ENCODE assay signal across 17 cellular contexts in the genomic region with DNA sequence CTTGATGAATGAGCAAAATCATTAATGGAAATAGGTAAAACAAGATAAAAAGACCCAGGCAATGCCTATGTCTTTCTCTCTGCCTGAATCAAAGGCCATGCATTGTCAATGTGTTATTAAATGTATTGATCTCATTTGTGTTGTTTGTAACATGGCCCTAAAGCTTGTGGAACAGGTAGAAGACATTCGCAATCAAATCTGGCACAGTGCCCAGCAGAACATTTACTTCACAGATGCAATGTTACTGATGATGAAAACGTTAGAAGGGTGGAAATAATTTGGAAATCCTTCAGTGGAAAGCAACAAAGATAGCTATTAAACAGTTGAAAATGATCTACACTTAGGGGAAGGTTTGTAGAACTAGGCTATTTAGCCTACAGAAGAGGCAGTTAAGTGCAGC.
DNase-seq lines count a peak whose midpoint lies in the region; ATAC-seq and TF ChIP-seq lines count a peak whose summit lies in the region.
"Had no signal": no experiment of that assay in that cellular context is flagged by ENCODE, and none has a peak within 500 bp of the region (broad histone marks: within the 10 kb centered on the region; RNA-seq: fewer than 3 reads in every experiment).

No MANE protein-coding gene starts in this region.

- no peak for TF ChIP-seq CTCF in MCF 10A (IDR thresholded peaks at IDR 0.05; ENCODE audit: unreplicated experiment)
- TF ChIP-seq CTCF in breast epithelium (IDR thresholded peaks at IDR 0.05) = no peak
- TF ChIP-seq CTCF in OCI-LY3 (IDR thresholded peaks at IDR 0.05; ENCODE audit: low read depth, low read length) = no peak
- TF ChIP-seq CTCF in heart right ventricle (IDR thresholded peaks at IDR 0.05) = no peak

- TF ChIP-seq POLR2A in breast epithelium (IDR thresholded peaks at IDR 0.05) = no peak

- no peaks in the 10 kb centered on the region for H3K36me3 ChIP-seq in breast epithelium
- no peaks in the 10 kb centered on the region for H3K36me3 ChIP-seq in OCI-LY3 (replicated peaks; ENCODE audit: low read depth, low read length)
- H3K36me3 ChIP-seq in heart right ventricle = no peaks in the 10 kb centered on the region
- H3K36me3 ChIP-seq: cardiac muscle cell, pancreas, SJSA1 had no signal

- DNase-seq in MCF 10A (ENCODE audit: unreplicated experiment) = peak; percentile 56
- no peak for DNase-seq in breast epithelium (ENCODE audit: low spot score in 2 of 2)
- DNase-seq in NCI-H146 treated with DMSO at 0.1 percent for 48 hours (lab: John Stamatoyannopoulos, UW; ENCODE audit: unreplicated experiment) = peak; percentile 2
- DNase-seq in pons (ENCODE audit: low spot score) = no peak
- no peak for DNase-seq in heart right ventricle
- DNase-seq in activated naive CD4-positive, alpha-beta T cell treated with anti-CD3 and anti-CD28 coated beads, Interleukin-2, amount 10 ng/mL, durations not matched to agents 7 days and 5 days = no peak
- DNase-seq: activated naive CD8-positive, alpha-beta T cell treated with anti-CD3 and anti-CD28 coated beads, Interleukin-2, amount 50 U/mL, for 24 hours; CD8-positive, alpha-beta memory T cell; left ventricle myocardium superior; pancreas had no signal

- no peaks in the 10 kb centered on the region for H4K20me1 ChIP-seq in OCI-LY3 (ENCODE audit: insufficient read depth, low read length)

- intact Hi-C loops in MCF 10A (cut with micrococcal nuclease) = no loop called here
- intact Hi-C loops in breast epithelium (cut with DNase I; ENCODE audit: low total_unique reads) = no loop called here
- intact Hi-C loops in heart right ventricle (cut with DNase I) = no loop called here

- H3K4me2 ChIP-seq in OCI-LY3 (ENCODE audit: low read length) = peak overlapping the region; percentile 61

- no peaks in the 10 kb centered on the region for H3K36me3 Mint-ChIP-seq in MCF 10A (ENCODE audit: insufficient read depth, unreplicated experiment)
- H3K36me3 Mint-ChIP-seq in activated naive CD4-positive, alpha-beta T cell treated with anti-CD3 and anti-CD28 coated beads, Interleukin-2, amount 10 ng/mL, durations not matched to agents 7 days and 5 days = no peaks in the 10 kb centered on the region
- H3K36me3 Mint-ChIP-seq: CD8-positive, alpha-beta memory T cell had no signal

- no TSS peak for BruUV-seq in MCF 10A (replicated peaks; lab: Mats Ljungman, UMichigan)

- peak overlapping the region; percentile 48; the same call in 1 of the 2 replicates for H3K9ac ChIP-seq in OCI-LY3 (ENCODE audit: low read length)

- no peak overlapping the region for H3K27ac Mint-ChIP-seq in MCF 10A (ENCODE audit: low read depth, unreplicated experiment)
- H3K27ac Mint-ChIP-seq in activated naive CD4-positive, alpha-beta T cell treated with anti-CD3 and anti-CD28 coated beads, Interleukin-2, amount 10 ng/mL, durations not matched to agents 7 days and 5 days = no peak overlapping the region
- H3K27ac Mint-ChIP-seq: activated naive CD8-positive, alpha-beta T cell treated with anti-CD3 and anti-CD28 coated beads, Interleukin-2, amount 50 U/mL, for 24 hours; CD8-positive, alpha-beta memory T cell; T-helper 2 cell treated with Interferon-gamma antibody and Interleukin-4, amounts not matched to agents 5 μg/mL and 100 μg/mL, for 36 hours had no signal

- no peaks in the 10 kb centered on the region for H3K4me1 Mint-ChIP-seq in MCF 10A (ENCODE audit: insufficient read depth, unreplicated experiment)
- no peaks in the 10 kb centered on the region for H3K4me1 Mint-ChIP-seq in activated naive CD4-positive, alpha-beta T cell treated with anti-CD3 and anti-CD28 coated beads, Interleukin-2, amount 10 ng/mL, durations not matched to agents 7 days and 5 days
- H3K4me1 Mint-ChIP-seq: activated naive CD8-positive, alpha-beta T cell treated with anti-CD3 and anti-CD28 coated beads, Interleukin-2, amount 50 U/mL, for 24 hours; CD8-positive, alpha-beta memory T cell had no signal

- no peaks in the 10 kb centered on the region for H3K79me2 ChIP-seq in OCI-LY3 (ENCODE audit: low read length)

- no peaks in the 10 kb centered on the region for H3K9me3 Mint-ChIP-seq in MCF 10A (ENCODE audit: unreplicated experiment)
- H3K9me3 Mint-ChIP-seq in activated naive CD4-positive, alpha-beta T cell treated with anti-CD3 and anti-CD28 coated beads, Interleukin-2, amount 10 ng/mL, durations not matched to agents 7 days and 5 days = no peaks in the 10 kb centered on the region
- H3K9me3 Mint-ChIP-seq: activated naive CD8-positive, alpha-beta T cell treated with anti-CD3 and anti-CD28 coated beads, Interleukin-2, amount 50 U/mL, for 24 hours; CD8-positive, alpha-beta memory T cell; T-helper 2 cell treated with Interferon-gamma antibody and Interleukin-4, amounts not matched to agents 5 μg/mL and 100 μg/mL, for 36 hours had no signal

- H3K4me1 ChIP-seq in breast epithelium = no peaks in the 10 kb centered on the region
- H3K4me1 ChIP-seq in OCI-LY3 (ENCODE audit: low read length) = peaks cover 40% of the 10 kb centered on the region
- no peaks in the 10 kb centered on the region for H3K4me1 ChIP-seq in heart right ventricle
- H3K4me1 ChIP-seq: pancreas, SJSA1 had no signal

- no peak overlapping the region for H2AFZ ChIP-seq in OCI-LY3 (ENCODE audit: low read depth, low read length)

- no peak overlapping the region for H3K4me3 Mint-ChIP-seq in MCF 10A (ENCODE audit: unreplicated experiment)
- H3K4me3 Mint-ChIP-seq in activated naive CD4-positive, alpha-beta T cell treated with anti-CD3 and anti-CD28 coated beads, Interleukin-2, amount 10 ng/mL, durations not matched to agents 7 days and 5 days = no peak overlapping the region
- H3K4me3 Mint-ChIP-seq: activated naive CD8-positive, alpha-beta T cell treated with anti-CD3 and anti-CD28 coated beads, Interleukin-2, amount 50 U/mL, for 24 hours; CD8-positive, alpha-beta memory T cell; T-helper 2 cell treated with Interferon-gamma antibody and Interleukin-4, amounts not matched to agents 5 μg/mL and 100 μg/mL, for 36 hours had no signal

- H3K27me3 Mint-ChIP-seq in MCF 10A (ENCODE audit: insufficient read depth, unreplicated experiment) = no peaks in the 10 kb centered on the region
- H3K27me3 Mint-ChIP-seq in activated naive CD4-positive, alpha-beta T cell treated with anti-CD3 and anti-CD28 coated beads, Interleukin-2, amount 10 ng/mL, durations not matched to agents 7 days and 5 days = no peaks in the 10 kb centered on the region
- H3K27me3 Mint-ChIP-seq: activated naive CD8-positive, alpha-beta T cell treated with anti-CD3 and anti-CD28 coated beads, Interleukin-2, amount 50 U/mL, for 24 hours had no signal

- 48 to 52% methylated on average over 2 of the region's 2 CpGs for WGBS in heart right ventricle, 2 donors

- no peaks in the 10 kb centered on the region for H3K9me3 ChIP-seq in breast epithelium
- H3K9me3 ChIP-seq in OCI-LY3 (ENCODE audit: insufficient read depth, low read length) = no peaks in the 10 kb centered on the region
- H3K9me3 ChIP-seq in heart right ventricle = no peaks in the 10 kb centered on the region
- H3K9me3 ChIP-seq: pancreas, SJSA1 had no signal

- no peaks in the 10 kb centered on the region for H3K27me3 ChIP-seq in breast epithelium
- H3K27me3 ChIP-seq in OCI-LY3 (ENCODE audit: low read depth, low read length) = no peaks in the 10 kb centered on the region
- no peaks in the 10 kb centered on the region for H3K27me3 ChIP-seq in heart right ventricle
- H3K27me3 ChIP-seq: cardiac muscle cell, pancreas, SJSA1 had no signal

- CTCF ChIA-PET in MCF 10A (lab: Yijun Ruan, JAX) = interaction anchor here (0.6 kb wide), 1 partner anchor 211 kb away, joined by 3 read pairs; no protein-coding TSS in a partner anchor
- CTCF ChIA-PET in activated naive CD4-positive, alpha-beta T cell treated with anti-CD3 and anti-CD28 coated beads, Interleukin-2, amount 10 ng/mL, durations not matched to agents 7 days and 5 days (lab: Charles Lee) = no interaction called here

- POLR2A ChIA-PET in MCF 10A (lab: Yijun Ruan, JAX) = no interaction called here

- no peak for ATAC-seq in heart right ventricle
- no peak for ATAC-seq in HG03196 (IDR thresholded peaks at IDR 0.05; ENCODE audit: unreplicated experiment)
- ATAC-seq: activated CD4-positive, CD25-positive, alpha-beta regulatory T cell treated with anti-CD3 and anti-CD28 coated beads, Interleukin-2, amount 50 U/mL, for 24 hours; esophagus mucosa; left ventricle myocardium superior; pancreas had no signal

- H3K4me3 ChIP-seq in breast epithelium = no peak overlapping the region
- 0 out of 2 replicates have a peak overlapping the region, but pooled peaks have one; percentile 9 for H3K4me3 ChIP-seq in OCI-LY3 (ENCODE audit: low read length)
- no peak overlapping the region for H3K4me3 ChIP-seq in heart right ventricle
- H3K4me3 ChIP-seq: cardiac muscle cell, pancreas, SJSA1 had no signal

- H3K27ac ChIP-seq in breast epithelium (no peak overlapping the region), OCI-LY3 (ENCODE audit: low read length) (peak overlapping the region; percentile 72), heart right ventricle (no peak overlapping the region)
- H3K27ac ChIP-seq: cardiac muscle cell, pancreas, SJSA1 had no signal

Comparison
In these comparisons a context has a peak if more than half of its experiments do, and no peak if none do; other contexts are left out.
1. DNase-seq: peak in MCF 10A (single experiment) and NCI-H146 treated with DMSO at 0.1 percent for 48 hours (single experiment); none in breast epithelium (0 of 2), pons (single experiment), heart right ventricle (0 of 2) and activated naive CD4-positive, alpha-beta T cell treated with anti-CD3 and anti-CD28 coated beads, Interleukin-2, amount 10 ng/mL, durations not matched to agents 7 days and 5 days (single experiment).